Comparison of ENCODE assay signal across 8 cellular contexts in the genomic region with DNA sequence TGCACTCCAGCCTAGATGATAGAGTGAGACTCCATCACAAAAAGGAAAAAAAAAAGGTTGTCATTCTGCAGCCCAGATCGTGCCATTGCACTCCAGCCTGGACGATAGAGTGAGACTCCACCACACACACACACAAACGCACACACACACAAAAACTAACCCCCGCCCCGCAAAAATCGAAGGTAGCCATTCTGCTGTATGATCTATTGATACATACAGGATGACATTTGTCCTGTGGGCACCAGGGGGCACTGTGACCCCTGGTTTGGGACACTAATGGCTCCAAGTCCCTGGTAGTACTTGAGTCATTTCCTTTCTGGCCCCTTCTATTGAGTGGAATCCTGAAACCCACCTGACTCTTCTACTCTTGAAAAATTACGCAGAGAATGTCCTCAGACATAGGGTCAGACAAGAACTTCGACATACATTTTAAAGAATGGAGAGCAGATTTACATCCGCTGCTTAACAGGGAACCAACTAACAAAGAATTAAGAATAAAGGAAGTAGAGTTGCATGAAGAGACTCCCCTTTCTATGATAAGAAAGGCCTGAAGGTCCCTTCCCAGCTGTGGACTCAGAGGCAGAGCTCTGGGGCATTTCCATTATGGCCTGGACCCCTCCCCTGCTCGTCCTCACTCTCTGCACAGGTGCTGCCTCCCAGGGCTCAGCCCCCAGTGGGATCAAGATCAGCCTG. TPM values are rescaled to one million over a fixed set of nuclear protein-coding genes. Genes with fewer than 3 reads are reported as not detected.
A peak's percentile ranks its signal among the peaks of the same experiment; 100 is the strongest.
DNase-seq lines count a peak whose midpoint lies in the region; ATAC-seq, FAIRE-seq and TF ChIP-seq lines count a peak whose summit lies in the region.

No MANE protein-coding gene starts in this region.

- H3K36me3 Mint-ChIP-seq in nephron progenitor cell (ENCODE audit: low read depth), result no peaks in the 10 kb centered on the region

- ATAC-seq in GM19467 (IDR thresholded peaks at IDR 0.05; ENCODE audit: unreplicated experiment), result no peak

- H3K4me1 Mint-ChIP-seq in nephron progenitor cell, result peaks cover 23% of the 10 kb centered on the region

- no peaks in the 10 kb centered on the region for H3K9me3 Mint-ChIP-seq in nephron progenitor cell

- no peak overlapping the region for H3K27ac ChIP-seq in 22Rv1

- peaks cover 38% of the 10 kb centered on the region for H3K27me3 Mint-ChIP-seq in nephron progenitor cell (ENCODE audit: low read depth, poor library complexity)

- FAIRE-seq in urothelium cell line (lab: Jason Lieb, UNC), result peak; percentile 77

- peak; percentile 10 for DNase-seq in GM04504 (ENCODE audit: low read depth)
- DNase-seq in NCI-H2029 (lab: John Stamatoyannopoulos, UW), result peak; percentile 18
- DNase-seq in activated CD4-positive, alpha-beta T cell treated with anti-CD3 and anti-CD28 coated beads, Interleukin-2, amount 50 U/mL, for 48 hours, result peak; percentile 49 to 66
- DNase-seq in epithelial cell of proximal tubule (ENCODE audit: low read depth), result peak; percentile 15
- DNase-seq in nephron progenitor cell, result peak; percentile 72
- peak; percentile 76 for DNase-seq in urothelium cell line (ENCODE audit: low spot score)

- no peak overlapping the region for H3K4me3 Mint-ChIP-seq in nephron progenitor cell

- no peak overlapping the region for H3K4me3 ChIP-seq in epithelial cell of proximal tubule (ENCODE audit: low read depth, low read length)

- peak; percentile 92 for TF ChIP-seq CTCF in 22Rv1 (IDR thresholded peaks at IDR 0.05)
- peak; percentile 89 for TF ChIP-seq CTCF in epithelial cell of proximal tubule (conservative IDR thresholded peaks at IDR 0.05; ENCODE audit: low read depth, low read length)
- peak; percentile 72 for TF ChIP-seq CTCF in nephron progenitor cell (IDR thresholded peaks at IDR 0.05)

- no peak overlapping the region for H3K27ac Mint-ChIP-seq in nephron progenitor cell

RNA-seq across cellular contexts. Expression of a gene that starts 35.0 kb away (rescaled TPM):
- total RNA-seq in epithelial cell of proximal tubule, result 1.2 and 2.2 TPM in 2 replicates

RNA-seq across cellular contexts. Expression of a gene that starts 50.3 kb away (rescaled TPM):
- 0.80 TPM in 1 of 2 replicates, not detected in the other for total RNA-seq in epithelial cell of proximal tubule

Comparison
In these comparisons a context has a peak if more than half of its experiments do, and no peak if none do; other contexts are left out.
1. DNase-seq: peak in every context shown above with its lines; median percentile 76 in urothelium cell line; 72 in nephron progenitor cell; 58 in activated CD4-positive, alpha-beta T cell treated with anti-CD3 and anti-CD28 coated beads, Interleukin-2, amount 50 U/mL, for 48 hours; 18 in NCI-H2029; 15 in epithelial cell of proximal tubule; 10 in GM04504.